ENCODE assay signal across 8 cellular contexts in genomic region chr4:7067523-7068278, GRCh38.
DNase-seq lines count a peak whose midpoint lies in the region; ATAC-seq lines count a peak whose summit lies in the region.

GRPEL1 (minus strand) TSS chr4:7068064; CDS start chr4:7068032, 32 bp downstream.

- DNase-seq in DMS 273 (lab: John Stamatoyannopoulos, UW; ENCODE audit: unreplicated experiment) (peak; percentile 99), HUDEP-2 (lab: John Stamatoyannopoulos, UW; ENCODE audit: unreplicated experiment in 76 of 76) (peak in 74 of 76 experiments; percentile 90 to 100 (median 99)), NOMO-1 treated with dmso at 0.1 percent for 144 hours (lab: John Stamatoyannopoulos, UW; ENCODE audit: unreplicated experiment) (peak; percentile 99), epidermal melanocyte (ENCODE audit: insufficient read length, low spot score) (peak; percentile 97), midbrain (lab: John Stamatoyannopoulos, UW) (peak; percentile 100)
- peak; percentile 100 for DNase-seq in activated CD8-positive, alpha-beta memory T cell treated with anti-CD3 and anti-CD28 coated beads, Interleukin-2, amount 50 U/mL, for 4 hours
- peak; percentile 99 to 100 for DNase-seq in stimulated activated CD8-positive, alpha-beta memory T cell treated with anti-CD3 and anti-CD28 coated beads, Interleukin-4, amount 100 ng/mL, for 4 hours (ENCODE audit: low read depth in 2 of 2, low spot score in 1 of 2)

- ATAC-seq in GM21390 (IDR thresholded peaks at IDR 0.05; ENCODE audit: unreplicated experiment), result peak; percentile 91

Comparison
In these comparisons a context has a peak if more than half of its experiments do, and no peak if none do; other contexts are left out.
1. Peak in every context shown above with its lines: DNase-seq and ATAC-seq.